In the genomic region with DNA sequence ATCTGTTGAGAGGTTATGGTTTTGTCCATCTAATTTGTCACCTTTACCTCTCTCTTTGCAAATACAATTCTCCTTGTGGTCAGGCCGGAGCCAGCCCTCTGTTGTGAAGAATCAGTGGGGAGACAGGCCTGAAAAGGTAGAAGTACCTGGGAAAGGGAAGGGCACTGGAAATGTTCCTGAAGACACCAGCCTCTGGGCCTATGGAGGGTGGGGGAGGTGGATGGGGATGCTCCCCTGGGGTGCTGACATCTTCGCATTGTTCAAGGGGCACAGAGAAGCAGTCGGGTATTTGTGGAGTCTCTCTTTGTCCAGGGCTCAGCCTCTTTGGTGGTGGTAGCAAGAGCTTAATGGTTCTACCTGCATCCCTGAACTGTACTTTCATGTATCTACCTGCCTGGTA, we compare ENCODE assay signal across 19 cellular contexts. TPM values are rescaled to one million over a fixed set of nuclear protein-coding genes. Genes with fewer than 3 reads are reported as not detected.
A peak's percentile ranks its signal among the peaks of the same experiment; 100 is the strongest.
DNase-seq lines count a peak whose midpoint lies in the region; ATAC-seq and TF ChIP-seq lines count a peak whose summit lies in the region.
"Had no signal": no experiment of that assay in that cellular context is flagged by ENCODE, and none has a peak within 500 bp of the region (broad histone marks: within the 10 kb centered on the region; RNA-seq: fewer than 3 reads in every experiment).

No MANE protein-coding gene starts in this region.

- TF ChIP-seq CTCF in lower leg skin (IDR thresholded peaks at IDR 0.05) (no peak), osteocyte (IDR thresholded peaks at IDR 0.05) (no peak), body of pancreas (IDR thresholded peaks at IDR 0.05) (no peak)

- ATAC-seq in body of pancreas = no peak
- ATAC-seq: A549; CD8-positive, alpha-beta T cell had no signal

- intact Hi-C loops in lower leg skin (cut with DNase I; ENCODE audit: low total_unique reads) = no loop called here
- intact Hi-C loops in body of pancreas (cut with DNase I) = no loop called here

- no peaks in the 10 kb centered on the region for H3K27me3 ChIP-seq in body of pancreas

- no peaks in the 10 kb centered on the region for H3K36me3 Mint-ChIP-seq in osteocyte (ENCODE audit: unreplicated experiment)
- H3K36me3 Mint-ChIP-seq: CD8-positive, alpha-beta T cell had no signal

- 92 to 98% methylated on average over 3 of the region's 3 CpGs for whole genome bisulfite sequencing in lower leg skin, 2 donors
- WGBS in body of pancreas, 2 donors = 89 to 97% methylated on average over 3 of the region's 3 CpGs

- no peak overlapping the region for H3K27ac Mint-ChIP-seq in osteocyte (ENCODE audit: unreplicated experiment)
- H3K27ac Mint-ChIP-seq: B cell; CD4-positive, alpha-beta T cell; CD8-positive, alpha-beta T cell had no signal

- no peaks in the 10 kb centered on the region for H3K9me3 Mint-ChIP-seq in osteocyte (ENCODE audit: unreplicated experiment)
- H3K9me3 Mint-ChIP-seq: CD4-positive, alpha-beta T cell; CD8-positive, alpha-beta T cell had no signal

- H3K9me3 ChIP-seq in body of pancreas = no peaks in the 10 kb centered on the region
- H3K9me3 ChIP-seq: A549; BLaER1 treated with 17β-estradiol and CSF1 and Interleukin-3, amounts not matched to agents 10 nM and 100 nM; Caco-2 had no signal

- TF ChIP-seq POLR2A in lower leg skin (IDR thresholded peaks at IDR 0.05) (no peak), body of pancreas (IDR thresholded peaks at IDR 0.05) (no peak)

- H3K27me3 Mint-ChIP-seq in osteocyte (ENCODE audit: unreplicated experiment) = peaks cover 34% of the 10 kb centered on the region

- peak; percentile 43 for DNase-seq in activated CD8-positive, alpha-beta memory T cell treated with anti-CD3 and anti-CD28 coated beads for 24 hours
- DNase-seq in activated CD8-positive, alpha-beta memory T cell treated with anti-CD3 and anti-CD28 coated beads, Interleukin-2, amount 50 U/mL, for 48 hours = no peak
- DNase-seq in lower leg skin (ENCODE audit: low spot score in 2 of 2) (peak; percentile 4 to 36), osteocyte (ENCODE audit: extremely low spot score, unreplicated experiment) (peak; percentile 67), NCI-H446 treated with DMSO at 0.1 percent for 48 hours (lab: John Stamatoyannopoulos, UW) (no peak), body of pancreas (no peak), NCI-H1436 treated with DMSO at 0.1 percent for 48 hours (lab: John Stamatoyannopoulos, UW) (no peak)
- DNase-seq: AML-193; Caco-2; Calu3; CD4-positive, alpha-beta T cell; DMS79 treated with DMSO at 0.1 percent for 48 hours; GF-D8 had no signal

- no peak overlapping the region for H3K4me3 Mint-ChIP-seq in osteocyte (ENCODE audit: unreplicated experiment)
- H3K4me3 Mint-ChIP-seq: B cell; CD4-positive, alpha-beta T cell; CD8-positive, alpha-beta T cell had no signal

- H3K4me1 ChIP-seq in body of pancreas = no peaks in the 10 kb centered on the region
- H3K4me1 ChIP-seq: A549 had no signal

- H3K4me1 Mint-ChIP-seq in osteocyte (ENCODE audit: unreplicated experiment) = no peaks in the 10 kb centered on the region
- H3K4me1 Mint-ChIP-seq: B cell had no signal

- H3K4me3 ChIP-seq in lower leg skin (ENCODE audit: low read depth, poor library complexity, severe bottlenecking) (no peak overlapping the region), body of pancreas (no peak overlapping the region)
- H3K4me3 ChIP-seq: A549; BLaER1 treated with 17β-estradiol and CSF1 and Interleukin-3, amounts not matched to agents 10 nM and 100 nM had no signal

- H3K36me3 ChIP-seq in body of pancreas (replicated peaks in 1 of 2; ENCODE audit: insufficient read depth in 1 of 2, low read depth in 2 of 2) = no peaks in the 10 kb centered on the region
- H3K36me3 ChIP-seq: BLaER1 treated with 17β-estradiol and CSF1 and Interleukin-3, amounts not matched to agents 10 nM and 100 nM had no signal

- H3K27ac ChIP-seq in body of pancreas = no peak overlapping the region
- H3K27ac ChIP-seq: 22Rv1; A549; BLaER1 treated with 17β-estradiol and CSF1 and Interleukin-3, amounts not matched to agents 10 nM and 100 nM; C4-2B had no signal

RNA-seq across cellular contexts. Expression of a gene that starts 24.4 kb away (rescaled TPM):
- 100 to 1,000 TPM; 137 to 213 (median 168) TPM for total RNA-seq in lower leg skin
- 67.3 and 72.2 TPM in 2 replicates for total RNA-seq in osteocyte
- total RNA-seq in body of pancreas = 100 to 1,000 TPM; 160 to 195 TPM

Comparison
In these comparisons a context has a peak if more than half of its experiments do, and no peak if none do; other contexts are left out.
1. DNase-seq: peak in activated CD8-positive, alpha-beta memory T cell treated with anti-CD3 and anti-CD28 coated beads for 24 hours (single experiment), lower leg skin (2 of 2) and osteocyte (single experiment); none in activated CD8-positive, alpha-beta memory T cell treated with anti-CD3 and anti-CD28 coated beads, Interleukin-2, amount 50 U/mL, for 48 hours (single experiment), NCI-H446 treated with DMSO at 0.1 percent for 48 hours (single experiment), body of pancreas (0 of 4) and NCI-H1436 treated with DMSO at 0.1 percent for 48 hours (single experiment).